33 cellular contexts compared by ENCODE assay signal in the genomic region with DNA sequence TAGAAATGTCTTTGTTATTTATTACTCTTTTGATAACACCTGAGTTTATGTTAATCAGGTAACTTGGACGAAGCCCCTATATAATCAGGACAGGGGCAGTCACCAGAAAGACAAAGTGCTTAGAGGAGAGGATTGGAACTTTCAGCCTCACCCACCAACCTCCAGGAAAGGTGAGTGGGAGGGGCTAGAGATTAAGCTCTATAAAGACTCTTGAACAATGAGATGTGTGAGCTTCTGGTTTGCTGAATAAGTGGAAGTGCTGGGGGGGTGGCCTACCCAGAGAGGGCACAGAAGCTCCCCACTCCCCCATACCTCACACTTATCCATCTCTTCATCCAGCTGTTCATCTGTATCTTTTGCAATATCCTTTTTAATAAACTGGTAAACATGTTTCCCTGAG.
"Had no signal": no experiment of that assay in that cellular context is flagged by ENCODE, and none has a peak within 500 bp of the region (broad histone marks: within the 10 kb centered on the region; RNA-seq: fewer than 3 reads in every experiment).

No MANE protein-coding gene starts in this region.

- H3K27me3 Mint-ChIP-seq: activated B cell treated with CpG ODN at 0.5 μM for 24 hours; activated CD8-positive, alpha-beta T cell treated with anti-CD3 and anti-CD28 coated beads for 36 hours; activated naive CD8-positive, alpha-beta T cell; activated T-helper 17 cell treated with anti-CD3 and anti-CD28 coated beads, Interleukin-2, amount 50 U/mL, for 72 hours; central memory CD8-positive, alpha-beta T cell; dendritic cell treated with granulocyte-macrophage colony-stimulating factor and Interleukin-4, amounts not matched to agents 40 ng/mL and 50 ng/mL, for 4 days had no signal

- H3K36me3 ChIP-seq: brain microvascular endothelial cell, WERI-Rb-1 had no signal

- H3K27ac Mint-ChIP-seq: activated B cell treated with CpG ODN at 0.5 μM for 24 hours; activated CD8-positive, alpha-beta T cell treated with anti-CD3 and anti-CD28 coated beads for 36 hours; activated naive CD8-positive, alpha-beta T cell; activated T-helper 17 cell treated with anti-CD3 and anti-CD28 coated beads, Interleukin-2, amount 50 U/mL, for 72 hours; dendritic cell treated with granulocyte-macrophage colony-stimulating factor and Interleukin-4, amounts not matched to agents 40 ng/mL and 50 ng/mL, for 4 days; endodermal cell; T-helper 1 cell treated with Interleukin-12 subunit alpha and Interleukin-12 subunit beta and Interleukin-4 antibody, amounts not matched to agents 30 μg/mL and 1 μg/mL, for 36 hours; T-helper 2 cell treated with Interferon-gamma antibody and Interleukin-4, amounts not matched to agents 5 μg/mL and 100 μg/mL, for 36 hours had no signal

- H3K4me1 Mint-ChIP-seq: activated B cell treated with CpG ODN at 0.5 μM for 24 hours; activated T-helper 17 cell treated with anti-CD3 and anti-CD28 coated beads, Interleukin-2, amount 50 U/mL, for 72 hours; central memory CD8-positive, alpha-beta T cell had no signal

- DNase-seq: activated B cell treated with CpG ODN at 0.5 μM for 24 hours; activated CD4-positive, alpha-beta T cell treated with anti-CD3 and anti-CD28 coated beads for 48 hours; activated CD4-positive, alpha-beta T cell treated with anti-CD3 and anti-CD28 coated beads, Interleukin-2, amount 50 U/mL, for 1 hour; activated CD4-positive, alpha-beta T cell treated with anti-CD3 and anti-CD28 coated beads, Interleukin-2, amount 50 U/mL, for 48 hours; activated CD8-positive, alpha-beta memory T cell treated with anti-CD3 and anti-CD28 coated beads for 24 hours; activated CD8-positive, alpha-beta T cell treated with anti-CD3 and anti-CD28 coated beads for 36 hours; activated effector memory CD4-positive, alpha-beta T cell treated with Interleukin-2 at 50 U/mL for 16 hours; activated gamma-delta T cell treated with Interleukin-2 at 50 U/mL for 16 hours; activated naive CD4-positive, alpha-beta T cell treated with anti-CD3 and anti-CD28 coated beads, Interleukin-2, amount 50 U/mL, for 16 hours; activated naive CD4-positive, alpha-beta T cell treated with Interleukin-2 at 50 U/mL for 16 hours; activated T-cell treated with anti-CD3 and anti-CD28 coated beads, Interleukin-2, amount 50 U/mL, for 4 hours; amniotic stem cell; anterior cingulate cortex; brain microvascular endothelial cell; dorsolateral prefrontal cortex; effector memory CD4-positive, alpha-beta T cell; endodermal cell; erythroblast; foreskin keratinocyte; gastrocnemius medialis; glutamatergic neuron; heart left ventricle; T1000; WERI-Rb-1 had no signal

- H3K4me3 Mint-ChIP-seq: activated B cell treated with CpG ODN at 0.5 μM for 24 hours; activated CD8-positive, alpha-beta T cell treated with anti-CD3 and anti-CD28 coated beads for 36 hours; activated naive CD8-positive, alpha-beta T cell; activated T-cell treated with anti-CD3 and anti-CD28 coated beads, Interleukin-2, amount 50 U/mL, for 4 hours; activated T-helper 17 cell treated with anti-CD3 and anti-CD28 coated beads, Interleukin-2, amount 50 U/mL, for 72 hours; central memory CD8-positive, alpha-beta T cell; dendritic cell treated with granulocyte-macrophage colony-stimulating factor and Interleukin-4, amounts not matched to agents 40 ng/mL and 50 ng/mL, for 4 days; endodermal cell; T-helper 1 cell treated with Interleukin-12 subunit alpha and Interleukin-12 subunit beta and Interleukin-4 antibody, amounts not matched to agents 30 μg/mL and 1 μg/mL, for 36 hours; T-helper 2 cell treated with Interferon-gamma antibody and Interleukin-4, amounts not matched to agents 5 μg/mL and 100 μg/mL, for 36 hours had no signal

- H3K27ac ChIP-seq: brain microvascular endothelial cell, coronary artery, dorsolateral prefrontal cortex, esophagus muscularis mucosa, foreskin keratinocyte, gastrocnemius medialis, heart left ventricle, WERI-Rb-1 had no signal

- H3K9me3 ChIP-seq: gastrocnemius medialis had no signal

- H3K4me3 ChIP-seq: coronary artery, dorsolateral prefrontal cortex, esophagus muscularis mucosa, gastrocnemius medialis, heart left ventricle had no signal

- H3K4me1 ChIP-seq: esophagus muscularis mucosa, foreskin keratinocyte, gastrocnemius medialis, heart left ventricle had no signal

- H3K27me3 ChIP-seq: brain microvascular endothelial cell, dorsolateral prefrontal cortex, esophagus muscularis mucosa, foreskin keratinocyte, gastrocnemius medialis, heart left ventricle had no signal

- H3K9me3 Mint-ChIP-seq: activated CD8-positive, alpha-beta T cell treated with anti-CD3 and anti-CD28 coated beads for 36 hours; activated T-helper 17 cell treated with anti-CD3 and anti-CD28 coated beads, Interleukin-2, amount 50 U/mL, for 72 hours; central memory CD8-positive, alpha-beta T cell; T-helper 1 cell treated with Interleukin-12 subunit alpha and Interleukin-12 subunit beta and Interleukin-4 antibody, amounts not matched to agents 30 μg/mL and 1 μg/mL, for 36 hours; T-helper 2 cell treated with Interferon-gamma antibody and Interleukin-4, amounts not matched to agents 5 μg/mL and 100 μg/mL, for 36 hours had no signal

- H3K36me3 Mint-ChIP-seq: activated naive CD8-positive, alpha-beta T cell had no signal

- ATAC-seq: activated CD4-positive, CD25-positive, alpha-beta regulatory T cell treated with anti-CD3 and anti-CD28 coated beads, Interleukin-2, amount 50 U/mL, for 24 hours; activated CD8-positive, alpha-beta T cell treated with anti-CD3 and anti-CD28 coated beads for 36 hours; activated T-cell treated with anti-CD3 and anti-CD28 coated beads, Interleukin-2, amount 50 U/mL, for 4 hours; activated T-helper 17 cell treated with anti-CD3 and anti-CD28 coated beads, Interleukin-2, amount 50 U/mL, for 72 hours; foreskin keratinocyte; gastrocnemius medialis; heart left ventricle had no signal
